Comparison of ENCODE assay signal across 1 cellular context in genomic region chr16:75244225-75244792, GRCh38.
TF ChIP-seq lines count a peak whose summit lies in the region.

No MANE protein-coding gene starts in this region.

TF ChIP-seq in GM12878, 131 proteins besides CTCF, POLR2A, EP300 and RAD21 (continued from another document):
- TF ChIP-seq BCL3 (IDR thresholded peaks at IDR 0.05; ENCODE audit: borderline replicate concordance, insufficient read depth, low read depth, low read length, poor library complexity, severe bottlenecking): no peak
